In genomic region chr19:45791744-45792481, GRCh38 we compare ENCODE assay signal across 1 cellular context.
TF ChIP-seq lines count a peak whose summit lies in the region.

No MANE protein-coding gene starts in this region.

TF ChIP-seq in HCT116, 20 proteins besides CTCF, POLR2A, EP300 and RAD21:
- TF ChIP-seq SP1 (IDR thresholded peaks at IDR 0.05; ENCODE audit: low read depth) = no peak
- no peak for TF ChIP-seq JUND (IDR thresholded peaks at IDR 0.05)
- TF ChIP-seq FOSL1 (IDR thresholded peaks at IDR 0.05; ENCODE audit: low read depth) = no peak
- no peak for TF ChIP-seq TCF7L2 (IDR thresholded peaks at IDR 0.05; ENCODE audit: borderline replicate concordance, extremely low read depth, insufficient read depth, insufficient read length)
- no peak for TF ChIP-seq ELF1 (IDR thresholded peaks at IDR 0.05; ENCODE audit: borderline replicate concordance, low read depth)
